Comparison of ENCODE assay signal across 8 cellular contexts in genomic region chr2:86105252-86105968, GRCh38. TPM values are rescaled to one million over a fixed set of nuclear protein-coding genes. Genes with fewer than 3 reads are reported as not detected.
DNase-seq lines count a peak whose midpoint lies in the region; ATAC-seq and TF ChIP-seq lines count a peak whose summit lies in the region.

Gene POLR1A (minus strand): TSS chr2:86105886. CDS start chr2:86105776, 110 bp downstream.

- H3K36me3 Mint-ChIP-seq in activated T-helper 2 cell treated with anti-CD3 and anti-CD28 coated beads, Interferon-gamma antibody, Interleukin-2, Interleukin-4, amounts not matched to agents 10 μg/mL and 5 μg/mL and 100 μg/mL, durations not matched to agents 14 hours and 24 hours and 36 hours (ENCODE audit: low read depth) = peaks cover 60% of the 10 kb centered on the region
- H3K36me3 Mint-ChIP-seq in natural killer cell treated with Interleukin-12 subunit alpha and Interleukin-12 subunit beta and Interleukin-15 and Interleukin-18, amount 100 ng/mL, for 72 hours = peaks cover 25% of the 10 kb centered on the region

- DNase-seq in DND-41 (peak; percentile 85), H4 (ENCODE audit: low spot score) (peak; percentile 90), LNCaP clone FGC (ENCODE audit: low read depth) (peak; percentile 85), RWPE2 (ENCODE audit: low spot score) (peak; percentile 88), fibroblast of pulmonary artery (ENCODE audit: low read depth) (peak; percentile 96)
- DNase-seq in activated T-helper 2 cell treated with anti-CD3 and anti-CD28 coated beads, Interferon-gamma antibody, Interleukin-2, Interleukin-4, amounts not matched to agents 10 μg/mL and 5 μg/mL and 100 μg/mL, durations not matched to agents 14 hours and 24 hours and 36 hours (ENCODE audit: low spot score) = peak; percentile 85
- DNase-seq in natural killer cell treated with Interleukin-12 subunit alpha and Interleukin-12 subunit beta and Interleukin-15 and Interleukin-18, amount 100 ng/mL, for 72 hours (ENCODE audit: low spot score) = peak; percentile 91
- DNase-seq in stimulated activated naive CD4-positive, alpha-beta T cell treated with Interleukin-2 at 50 U/mL for 16 hours (lab: John Stamatoyannopoulos, UW) = peak; percentile 81

- peak within 1 kb of the TSS; percentile 85 to 95 for H3K4me3 ChIP-seq in DND-41 (ENCODE audit: low read depth in 1 of 2, low read length in 2 of 2)
- H3K4me3 ChIP-seq in LNCaP clone FGC (ENCODE audit: low read depth, low read length) = peak within 1 kb of the TSS; percentile 86
- H3K4me3 ChIP-seq in RWPE2 (ENCODE audit: severe bottlenecking) = peak within 1 kb of the TSS; percentile 65
- H3K4me3 ChIP-seq in fibroblast of pulmonary artery (replicated peaks; ENCODE audit: low read depth, low read length) = peak within 1 kb of the TSS; percentile 66

- peak within 1 kb of the TSS; percentile 66 for H3K9ac ChIP-seq in DND-41 (ENCODE audit: low read depth, low read length)

- peaks cover 22% of the 10 kb centered on the region; the same call in 1 of the 2 replicates for H4K20me1 ChIP-seq in DND-41 (ENCODE audit: insufficient read depth, low read length)

- ATAC-seq in DND-41 (ENCODE audit: insufficient read depth, low read depth) = peak; percentile 86
- ATAC-seq in RWPE2 (ENCODE audit: low read depth) = peak; percentile 96
- ATAC-seq in natural killer cell treated with Interleukin-12 subunit alpha and Interleukin-12 subunit beta and Interleukin-15 and Interleukin-18, amount 100 ng/mL, for 72 hours = peak; percentile 88 to 90

- H3K9me3 ChIP-seq in DND-41 (ENCODE audit: insufficient read depth, low read length, severe bottlenecking) = no peaks in the 10 kb centered on the region
- no peaks in the 10 kb centered on the region for H3K9me3 ChIP-seq in RWPE2 (ENCODE audit: severe bottlenecking)

- H3K9me3 Mint-ChIP-seq in activated T-helper 2 cell treated with anti-CD3 and anti-CD28 coated beads, Interferon-gamma antibody, Interleukin-2, Interleukin-4, amounts not matched to agents 10 μg/mL and 5 μg/mL and 100 μg/mL, durations not matched to agents 14 hours and 24 hours and 36 hours = peaks cover 6% of the 10 kb centered on the region
- no peaks in the 10 kb centered on the region for H3K9me3 Mint-ChIP-seq in natural killer cell treated with Interleukin-12 subunit alpha and Interleukin-12 subunit beta and Interleukin-15 and Interleukin-18, amount 100 ng/mL, for 72 hours

- peak within 1 kb of the TSS; percentile 94 for H3K4me2 ChIP-seq in DND-41 (ENCODE audit: insufficient read depth, low read length)

- intact Hi-C loops in activated T-helper 2 cell treated with anti-CD3 and anti-CD28 coated beads, Interferon-gamma antibody, Interleukin-2, Interleukin-4, amounts not matched to agents 10 μg/mL and 5 μg/mL and 100 μg/mL, durations not matched to agents 14 hours and 24 hours and 36 hours (cut with micrococcal nuclease) = loop anchor here (5.0 kb wide), 3 partner anchors 337 to 698 kb away; partner anchors contain the start of genes KDM3A and USP39

- peak within 1 kb of the TSS; percentile 99 for H3K27ac Mint-ChIP-seq in activated T-helper 2 cell treated with anti-CD3 and anti-CD28 coated beads, Interferon-gamma antibody, Interleukin-2, Interleukin-4, amounts not matched to agents 10 μg/mL and 5 μg/mL and 100 μg/mL, durations not matched to agents 14 hours and 24 hours and 36 hours
- H3K27ac Mint-ChIP-seq in natural killer cell treated with Interleukin-12 subunit alpha and Interleukin-12 subunit beta and Interleukin-15 and Interleukin-18, amount 100 ng/mL, for 72 hours = peak within 1 kb of the TSS; percentile 99 to 100

- H3K36me3 ChIP-seq in DND-41 (ENCODE audit: insufficient read depth, low read length) (peaks cover 61% of the 10 kb centered on the region), RWPE2 (ENCODE audit: low read depth) (peaks cover 57% of the 10 kb centered on the region)

- TF ChIP-seq CTCF in DND-41 (IDR thresholded peaks at IDR 0.05; ENCODE audit: borderline replicate concordance, extremely low read depth, low read length, poor library complexity, severe bottlenecking) (no peak), LNCaP clone FGC (IDR thresholded peaks at IDR 0.05; ENCODE audit: control insufficient read depth, extremely low read depth, insufficient read depth) (no peak), RWPE2 (IDR thresholded peaks at IDR 0.05; ENCODE audit: poor library complexity, severe bottlenecking) (no peak), fibroblast of pulmonary artery (IDR thresholded peaks at IDR 0.05; ENCODE audit: low read length, missing control alignments) (no peak)

- peak within 1 kb of the TSS; percentile 94 for H3K4me3 Mint-ChIP-seq in activated T-helper 2 cell treated with anti-CD3 and anti-CD28 coated beads, Interferon-gamma antibody, Interleukin-2, Interleukin-4, amounts not matched to agents 10 μg/mL and 5 μg/mL and 100 μg/mL, durations not matched to agents 14 hours and 24 hours and 36 hours (ENCODE audit: low read depth)
- peak within 1 kb of the TSS; percentile 99 for H3K4me3 Mint-ChIP-seq in natural killer cell treated with Interleukin-12 subunit alpha and Interleukin-12 subunit beta and Interleukin-15 and Interleukin-18, amount 100 ng/mL, for 72 hours

- peaks cover 56% of the 10 kb centered on the region for H3K4me1 ChIP-seq in DND-41 (ENCODE audit: insufficient read depth, low read length)
- H3K4me1 ChIP-seq in RWPE2 (ENCODE audit: insufficient read depth, poor library complexity, severe bottlenecking) = peaks cover 5% of the 10 kb centered on the region

- peak within 1 kb of the TSS; percentile 96 for H2AFZ ChIP-seq in DND-41 (ENCODE audit: low read depth, low read length)

- peak within 1 kb of the TSS; percentile 80 for H3K27ac ChIP-seq in DND-41 (ENCODE audit: low read length)
- peak within 1 kb of the TSS; percentile 38 for H3K27ac ChIP-seq in RWPE2 (ENCODE audit: poor library complexity, severe bottlenecking)

- no peaks in the 10 kb centered on the region for H3K27me3 Mint-ChIP-seq in activated T-helper 2 cell treated with anti-CD3 and anti-CD28 coated beads, Interferon-gamma antibody, Interleukin-2, Interleukin-4, amounts not matched to agents 10 μg/mL and 5 μg/mL and 100 μg/mL, durations not matched to agents 14 hours and 24 hours and 36 hours (ENCODE audit: low read depth)
- H3K27me3 Mint-ChIP-seq in natural killer cell treated with Interleukin-12 subunit alpha and Interleukin-12 subunit beta and Interleukin-15 and Interleukin-18, amount 100 ng/mL, for 72 hours = no peaks in the 10 kb centered on the region

- H3K79me2 ChIP-seq in DND-41 (ENCODE audit: insufficient read depth, low read length) = peaks cover 97% of the 10 kb centered on the region

- H3K27me3 ChIP-seq in DND-41 (ENCODE audit: insufficient read depth, low read length, poor library complexity) (no peaks in the 10 kb centered on the region), RWPE2 (ENCODE audit: insufficient read depth, poor library complexity, severe bottlenecking) (no peaks in the 10 kb centered on the region)

- peaks cover 39% of the 10 kb centered on the region for H3K4me1 Mint-ChIP-seq in activated T-helper 2 cell treated with anti-CD3 and anti-CD28 coated beads, Interferon-gamma antibody, Interleukin-2, Interleukin-4, amounts not matched to agents 10 μg/mL and 5 μg/mL and 100 μg/mL, durations not matched to agents 14 hours and 24 hours and 36 hours (ENCODE audit: low read depth)
- peaks cover 45 to 67% of the 10 kb centered on the region in 2 donors for H3K4me1 Mint-ChIP-seq in natural killer cell treated with Interleukin-12 subunit alpha and Interleukin-12 subunit beta and Interleukin-15 and Interleukin-18, amount 100 ng/mL, for 72 hours (ENCODE audit: low read depth in 2 of 2)

RNA-seq across cellular contexts. Expression of gene POLR1A, which starts in this region (rescaled TPM):
- total RNA-seq in H4 (2014; rRNA removed; shearing (Covaris generic)) = 15.3 and 18.9 TPM in 2 replicates
- 54.5 and 61.8 TPM in 2 replicates for total RNA-seq in activated T-helper 2 cell treated with anti-CD3 and anti-CD28 coated beads, Interferon-gamma antibody, Interleukin-2, Interleukin-4, amounts not matched to agents 10 μg/mL and 5 μg/mL and 100 μg/mL, durations not matched to agents 14 hours and 24 hours and 36 hours
- 10 to 100 TPM; 51.7 to 99.2 TPM for total RNA-seq in natural killer cell treated with Interleukin-12 subunit alpha and Interleukin-12 subunit beta and Interleukin-15 and Interleukin-18, amount 100 ng/mL, for 72 hours

Comparison
In these comparisons a context has a peak if more than half of its experiments do, and no peak if none do; other contexts are left out.
1. Peak in every context shown above with its lines: DNase-seq, ATAC-seq, H3K4me3 ChIP-seq and H3K27ac ChIP-seq.